ENCODE assay signal across 1 cellular context in the genomic region with DNA sequence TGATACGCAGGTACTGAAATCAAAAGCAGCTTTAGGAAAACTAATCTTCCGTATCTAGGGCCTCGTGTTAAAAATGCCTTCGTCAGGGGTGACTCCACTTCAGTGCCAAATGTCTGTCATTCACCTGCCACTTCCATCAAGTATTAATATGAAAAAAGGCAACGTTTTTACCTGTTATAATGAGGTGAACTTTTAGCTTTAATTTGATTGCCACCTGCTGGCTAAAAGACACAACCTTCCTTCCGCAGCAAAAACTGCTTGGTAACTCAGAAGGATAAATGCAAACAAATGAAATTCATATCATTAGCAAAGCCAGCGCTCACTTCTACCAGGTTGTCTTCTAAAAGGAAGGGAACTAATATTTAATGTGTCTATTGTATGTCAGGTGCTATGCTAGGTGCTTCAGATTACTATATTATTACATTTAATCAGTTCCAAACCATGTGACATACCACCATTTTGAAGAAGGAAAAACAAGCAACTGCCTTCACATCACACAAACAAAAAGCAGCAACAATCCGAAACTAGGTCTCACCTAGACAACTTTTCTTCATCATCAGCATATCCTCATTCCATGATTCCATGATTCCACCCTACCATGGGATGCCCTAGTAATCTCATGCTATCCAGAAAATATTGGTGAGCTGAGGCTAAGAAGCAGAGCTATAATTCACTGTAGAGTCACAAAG.
TF ChIP-seq lines count a peak whose summit lies in the region.

No MANE protein-coding gene starts in this region.

TF ChIP-seq in HepG2, 621 proteins besides CTCF, POLR2A, EP300 and RAD21 (continued from another document):
- no peak for TF ChIP-seq ZXDC (CRISPR knock-in tag; IDR thresholded peaks at IDR 0.05)
- no peak for TF ChIP-seq ZFP36L1 (CRISPR knock-in tag; IDR thresholded peaks at IDR 0.05)
- TF ChIP-seq HOXA5 (CRISPR knock-in tag; IDR thresholded peaks at IDR 0.05) = peak; percentile 46; the same call in 1 of the 2 replicates
- peak; percentile 94 for TF ChIP-seq SMC3 (IDR thresholded peaks at IDR 0.05; ENCODE audit: low read length)
- no peak for TF ChIP-seq FOXC1 (CRISPR knock-in tag; IDR thresholded peaks at IDR 0.05; ENCODE audit: borderline replicate concordance)
- TF ChIP-seq HNRNPH1 (optimal IDR thresholded peaks at IDR 0.05; ENCODE audit: low read depth, low read length) = no peak
- no peak for TF ChIP-seq FOXM1 (CRISPR knock-in tag; IDR thresholded peaks at IDR 0.05)
- TF ChIP-seq EEA1 (CRISPR knock-in tag; IDR thresholded peaks at IDR 0.05; ENCODE audit: borderline replicate concordance) = no peak
- no peak for TF ChIP-seq KLF13 (CRISPR knock-in tag; IDR thresholded peaks at IDR 0.05)
- TF ChIP-seq, protein P1, sequence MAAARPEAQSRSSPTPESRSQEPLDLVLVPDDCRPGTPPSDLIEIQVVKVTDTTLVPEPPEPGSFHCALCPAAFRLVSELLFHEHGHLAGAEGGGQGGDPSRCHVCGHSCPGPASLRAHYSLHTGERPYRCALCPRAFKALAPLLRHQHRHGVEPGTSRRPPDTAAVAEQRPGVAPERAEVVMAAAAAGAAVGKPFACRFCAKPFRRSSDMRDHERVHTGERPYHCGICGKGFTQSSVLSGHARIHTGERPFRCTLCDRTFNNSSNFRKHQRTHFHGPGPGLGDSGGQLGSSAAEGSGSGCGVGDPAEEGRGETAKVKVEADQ (CRISPR knock-in tag; IDR thresholded peaks at IDR 0.05; ENCODE audit: borderline replicate concordance) = 0 out of 2 replicates have a peak, but pooled peaks have one; percentile 54
- TF ChIP-seq ZSCAN31 (CRISPR knock-in tag; IDR thresholded peaks at IDR 0.05; ENCODE audit: low read depth) = peak; percentile 60; the same call in 1 of the 2 replicates
- no peak for TF ChIP-seq ZNF468 (CRISPR knock-in tag; IDR thresholded peaks at IDR 0.05)
- TF ChIP-seq GLI4 (CRISPR knock-in tag; IDR thresholded peaks at IDR 0.05; ENCODE audit: borderline replicate concordance) = no peak
- TF ChIP-seq ZNF777 (CRISPR knock-in tag; IDR thresholded peaks at IDR 0.05) = no peak
- TF ChIP-seq ZNF615 (CRISPR knock-in tag; IDR thresholded peaks at IDR 0.05; ENCODE audit: borderline replicate concordance) = 0 out of 2 replicates have a peak, but pooled peaks have one; percentile 18
- no peak for TF ChIP-seq ARNTL (CRISPR knock-in tag; IDR thresholded peaks at IDR 0.05)
- no peak for TF ChIP-seq ESRRA (CRISPR knock-in tag; IDR thresholded peaks at IDR 0.05; ENCODE audit: low read depth)
- no peak for TF ChIP-seq TBX3 (IDR thresholded peaks at IDR 0.05; ENCODE audit: borderline replicate concordance)
- TF ChIP-seq FOXO1 (CRISPR knock-in tag; IDR thresholded peaks at IDR 0.05) = no peak
- TF ChIP-seq ZNF644 (CRISPR knock-in tag; IDR thresholded peaks at IDR 0.05; ENCODE audit: low read depth) = no peak
- TF ChIP-seq ZFP36L2 (CRISPR knock-in tag; IDR thresholded peaks at IDR 0.05) = no peak
- no peak for TF ChIP-seq RORA (CRISPR knock-in tag; IDR thresholded peaks at IDR 0.05)
- no peak for TF ChIP-seq MED8 (CRISPR knock-in tag; IDR thresholded peaks at IDR 0.05; ENCODE audit: insufficient replicate concordance)
- TF ChIP-seq PHB2 (IDR thresholded peaks at IDR 0.05; ENCODE audit: partially characterized antibody) = no peak
